ENCODE assay signal across 16 cellular contexts in genomic region chr15:41482070-41482469, GRCh38. TPM values are rescaled to one million over a fixed set of nuclear protein-coding genes. Genes with fewer than 3 reads are reported as not detected.
DNase-seq lines count a peak whose midpoint lies in the region; ATAC-seq, FAIRE-seq and TF ChIP-seq lines count a peak whose summit lies in the region.
"Had no signal": no experiment of that assay in that cellular context is flagged by ENCODE, and none has a peak within 500 bp of the region (broad histone marks: within the 10 kb centered on the region; RNA-seq: fewer than 3 reads in every experiment).

No MANE protein-coding gene starts in this region.

- no peak for DNase-seq in CD4-positive, alpha-beta memory T cell
- DNase-seq in kidney (peak; percentile 4), osteoblast (ENCODE audit: insufficient read length, low spot score, missing footprints) (peak; percentile 64), GM03348 (ENCODE audit: low spot score) (no peak)
- no peak for DNase-seq in activated CD4-positive, alpha-beta T cell treated with anti-CD3 and anti-CD28 coated beads, Interleukin-2, amount 50 U/mL, for 48 hours
- no peak for DNase-seq in activated naive CD4-positive, alpha-beta T cell treated with Interleukin-2 at 50 U/mL for 16 hours
- DNase-seq: DMS53, GF-D8, GM23248 had no signal

- intact Hi-C loops in CD4-positive, alpha-beta memory T cell (cut with micrococcal nuclease) = no loop called here
- intact Hi-C loops in kidney (cut with DNase I) = no loop called here

- H3K27ac ChIP-seq in CD4-positive, alpha-beta memory T cell (ENCODE audit: low read depth, low read length) = no peak overlapping the region
- no peak overlapping the region for H3K27ac ChIP-seq in kidney (ENCODE audit: low read depth in 2 of 2, low read length in 2 of 2)
- H3K27ac ChIP-seq in osteoblast (ENCODE audit: low read depth, low read length) = no peak overlapping the region
- H3K27ac ChIP-seq: 22Rv1, GM23248, HL-60 had no signal

- TF ChIP-seq CTCF in kidney (IDR thresholded peaks at IDR 0.05; ENCODE audit: borderline replicate concordance, extremely low read depth, insufficient read depth) (no peak), osteoblast (IDR thresholded peaks at IDR 0.05; ENCODE audit: extremely low read depth, low read depth, low read length) (no peak)

- peaks cover 30 to 46% of the 10 kb centered on the region in 2 donors for H3K36me3 Mint-ChIP-seq in CD4-positive, alpha-beta memory T cell

- no peaks in the 10 kb centered on the region for H3K79me2 ChIP-seq in osteoblast (ENCODE audit: insufficient read depth, low read length)

- FAIRE-seq in colon (lab: Jason Lieb, UNC) = peak; percentile 85
- FAIRE-seq in kidney (lab: Jason Lieb, UNC) = no peak
- FAIRE-seq: H54 had no signal

- peaks cover 20% of the 10 kb centered on the region for H3K4me1 ChIP-seq in CD4-positive, alpha-beta memory T cell (ENCODE audit: insufficient read depth, low read length)
- no peaks in the 10 kb centered on the region for H3K4me1 ChIP-seq in kidney (ENCODE audit: control insufficient read depth in 1 of 2, insufficient read depth in 1 of 2, low read depth in 1 of 2, low read length in 2 of 2)
- H3K4me1 ChIP-seq in osteoblast (ENCODE audit: insufficient read depth, low read length) = peaks cover 4% of the 10 kb centered on the region

- CTCF ChIA-PET in CD4-positive, alpha-beta memory T cell (lab: Charles Lee; ENCODE audit: partially characterized antibody) = interaction anchor here (2.0 kb wide), 1 partner anchor 16 kb away, joined by 10 read pairs; no protein-coding TSS in a partner anchor

- H3K9me3 Mint-ChIP-seq in CD4-positive, alpha-beta memory T cell = no peaks in the 10 kb centered on the region

- H3K4me3 ChIP-seq in CD4-positive, alpha-beta memory T cell (ENCODE audit: low read length in 2 of 2) = no peak overlapping the region
- no peak overlapping the region for H3K4me3 ChIP-seq in kidney (ENCODE audit: low read length in 2 of 2)
- no peak overlapping the region for H3K4me3 ChIP-seq in osteoblast (ENCODE audit: insufficient read depth, low read length)
- H3K4me3 ChIP-seq: GM23248 had no signal

- H3K4me3 Mint-ChIP-seq in CD4-positive, alpha-beta memory T cell = no peak overlapping the region
- H3K4me3 Mint-ChIP-seq: CD14-positive monocyte had no signal

- POLR2A ChIA-PET in CD4-positive, alpha-beta memory T cell (lab: Charles Lee; ENCODE audit: partially characterized antibody) = interaction anchor here (0.6 to 1.6 kb wide), 2 partner anchors 11 to 233 kb away, joined by 3 to 4 read pairs; partner anchors contain the start of gene ITPKA

- H3K4me2 ChIP-seq in osteoblast (ENCODE audit: insufficient read depth, low read length) = no peak overlapping the region

- H3K36me3 ChIP-seq in CD4-positive, alpha-beta memory T cell (ENCODE audit: insufficient read depth, low read length) = peaks cover 32% of the 10 kb centered on the region
- H3K36me3 ChIP-seq in kidney (ENCODE audit: control insufficient read depth in 1 of 2, insufficient read depth in 2 of 2, low read length in 2 of 2) (peaks cover 24 to 44% of the 10 kb centered on the region in 2 donors), osteoblast (ENCODE audit: insufficient read depth, low read length) (peaks cover 42% of the 10 kb centered on the region)

- peak overlapping the region in 4 of 7 donors; percentile 12 to 78 (median 30) for H3K27ac Mint-ChIP-seq in CD4-positive, alpha-beta memory T cell

- no peak overlapping the region for H2AFZ ChIP-seq in osteoblast (ENCODE audit: low read length)
- H2AFZ ChIP-seq: GM23248 had no signal

- H3K9ac ChIP-seq in kidney (ENCODE audit: low read length in 2 of 2) = no peak overlapping the region
- H3K9ac ChIP-seq: GM23248 had no signal

- H3K27me3 Mint-ChIP-seq in CD4-positive, alpha-beta memory T cell = no peaks in the 10 kb centered on the region

- ATAC-seq in GM21515 (IDR thresholded peaks at IDR 0.05; ENCODE audit: unreplicated experiment) = no peak
- ATAC-seq: HCT116 had no signal

- no peaks in the 10 kb centered on the region for H3K9me3 ChIP-seq in CD4-positive, alpha-beta memory T cell (ENCODE audit: control insufficient read depth in 1 of 2, low read length in 2 of 2)
- H3K9me3 ChIP-seq in kidney (ENCODE audit: control insufficient read depth in 1 of 2, low read length in 2 of 2) = no peaks in the 10 kb centered on the region
- H3K9me3 ChIP-seq in osteoblast (ENCODE audit: low read depth, low read length) = no peaks in the 10 kb centered on the region

- H3K4me1 Mint-ChIP-seq in CD4-positive, alpha-beta memory T cell = peaks cover 11 to 21% (median 16%) of the 10 kb centered on the region in 4 donors

- no peaks in the 10 kb centered on the region for H4K20me1 ChIP-seq in osteoblast (ENCODE audit: insufficient read depth, low read length)

- no peaks in the 10 kb centered on the region for H3K27me3 ChIP-seq in CD4-positive, alpha-beta memory T cell (ENCODE audit: insufficient read depth, low read length)
- H3K27me3 ChIP-seq in osteoblast (ENCODE audit: insufficient read depth, low read length) = no peaks in the 10 kb centered on the region

RNA-seq across cellular contexts. Expression of gene ITPKA, which starts 11.6 kb away (rescaled TPM):
- under 1 TPM in 1 of 2 experiments, not detected in 1; 0.36 TPM for total RNA-seq in CD4-positive, alpha-beta memory T cell
- polyA plus RNA-seq in CD4-positive, alpha-beta memory T cell = under 1 TPM; 0.23 to 0.46 TPM
- total RNA-seq in kidney (0.66 TPM), osteoblast (0.29 and 0.36 TPM in 2 replicates)
- polyA plus RNA-seq in kidney (ENCODE audit: insufficient read depth, low read depth, low replicate concordance) = not detected
- polyA plus RNA-seq: CD14-positive monocyte had no signal

RNA-seq across cellular contexts. Expression of gene LTK, which starts 31.6 kb away (rescaled TPM):
- total RNA-seq in CD4-positive, alpha-beta memory T cell = 1 to 10 TPM; 3.7 to 3.8 TPM
- polyA plus RNA-seq in CD4-positive, alpha-beta memory T cell = 1 to 10 TPM; 1.9 to 5.1 TPM
- total RNA-seq in kidney = 0.91 TPM
- polyA plus RNA-seq in kidney (ENCODE audit: insufficient read depth, low read depth, low replicate concordance) = 6.7 TPM
- total RNA-seq in osteoblast = not detected in 2 replicates
- total RNA-seq: GM23248 had no signal
- polyA plus RNA-seq: CD14-positive monocyte, GM23248 had no signal

Comparison
In these comparisons a context has a peak if more than half of its experiments do, and no peak if none do; other contexts are left out.
1. DNase-seq: peak in kidney (single experiment) and osteoblast (single experiment); none in CD4-positive, alpha-beta memory T cell (0 of 5), GM03348 (single experiment), activated CD4-positive, alpha-beta T cell treated with anti-CD3 and anti-CD28 coated beads, Interleukin-2, amount 50 U/mL, for 48 hours (0 of 2) and activated naive CD4-positive, alpha-beta T cell treated with Interleukin-2 at 50 U/mL for 16 hours (single experiment).